Comparison of ENCODE assay signal across 20 cellular contexts in the genomic region with DNA sequence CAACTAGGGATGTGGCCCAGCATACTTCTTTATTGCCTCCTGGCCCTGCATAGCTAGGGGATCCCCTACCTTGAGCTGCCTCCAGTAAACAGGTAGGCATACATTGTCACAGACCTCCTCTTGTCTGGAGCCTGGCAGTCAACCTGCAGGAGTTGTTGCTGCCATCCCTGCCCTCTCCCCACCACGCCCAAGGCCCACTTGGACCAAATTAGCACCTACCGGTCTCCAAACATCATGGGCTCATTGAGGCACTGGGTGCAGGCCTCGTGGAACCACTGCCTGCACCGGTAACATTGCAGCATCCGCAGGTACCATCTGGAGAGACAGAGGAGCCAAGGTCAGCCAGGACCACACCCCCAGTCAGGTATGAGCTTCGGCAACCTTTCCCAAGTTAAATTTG. TPM values are rescaled to one million over a fixed set of nuclear protein-coding genes. Genes with fewer than 3 reads are reported as not detected.
DNase-seq lines count a peak whose midpoint lies in the region; ATAC-seq and TF ChIP-seq lines count a peak whose summit lies in the region.
"Had no signal": no experiment of that assay in that cellular context is flagged by ENCODE, and none has a peak within 500 bp of the region (broad histone marks: within the 10 kb centered on the region; RNA-seq: fewer than 3 reads in every experiment).

No MANE protein-coding gene starts in this region.

- no peaks in the 10 kb centered on the region for H3K9me3 ChIP-seq in IMR-90 (ENCODE audit: control insufficient read depth, insufficient read depth, low read length)
- no peaks in the 10 kb centered on the region for H3K9me3 ChIP-seq in mesenchymal stem cell (ENCODE audit: control insufficient read depth, low read length)
- H3K9me3 ChIP-seq in spleen, result no peaks in the 10 kb centered on the region
- H3K9me3 ChIP-seq in ovary, result no peaks in the 10 kb centered on the region
- H3K9me3 ChIP-seq: HAP-1 had no signal

- no peaks in the 10 kb centered on the region for H3K9me3 Mint-ChIP-seq in activated naive CD4-positive, alpha-beta T cell treated with anti-CD3 and anti-CD28 coated beads, Interleukin-2, amount 50 U/mL, for 24 hours
- no peaks in the 10 kb centered on the region for H3K9me3 Mint-ChIP-seq in activated naive CD4-positive, alpha-beta T cell treated with anti-CD3 and anti-CD28 coated beads for 36 hours

- H3K23ac ChIP-seq in IMR-90 (ENCODE audit: low read depth, low read length), result no peak overlapping the region
- no peak overlapping the region for H3K23ac ChIP-seq in mesenchymal stem cell (ENCODE audit: low read length in 2 of 2)

- no peak overlapping the region for H3K27ac ChIP-seq in IMR-90 (ENCODE audit: insufficient read depth, low read length)
- no peak overlapping the region for H3K27ac ChIP-seq in mesenchymal stem cell (ENCODE audit: low read length, poor library complexity, severe bottlenecking)
- peak overlapping the region in 1 of 8 donors; percentile 4 for H3K27ac ChIP-seq in spleen
- H3K27ac ChIP-seq in ovary, result no peak overlapping the region
- H3K27ac ChIP-seq: KMS-11 had no signal

- TF ChIP-seq CTCF in IMR-90 (conservative IDR thresholded peaks at IDR 0.05; ENCODE audit: low read depth, low read length), result no peak
- TF ChIP-seq CTCF in spleen (IDR thresholded peaks at IDR 0.05 in 8 of 11, conservative IDR thresholded peaks at IDR 0.05 in 3 of 11), result no peak
- TF ChIP-seq CTCF in ovary (IDR thresholded peaks at IDR 0.05), result no peak

- H4K20me1 ChIP-seq in IMR-90 (ENCODE audit: insufficient read depth, low read length), result no peaks in the 10 kb centered on the region

- H2AK5ac ChIP-seq in IMR-90 (ENCODE audit: low read depth, low read length) (no peak overlapping the region), mesenchymal stem cell (ENCODE audit: low read length, severe bottlenecking) (no peak overlapping the region)

- H3K4me3 ChIP-seq in IMR-90 (ENCODE audit: insufficient read depth, low read depth, low read length) (no peak overlapping the region), mesenchymal stem cell (ENCODE audit: insufficient read depth in 1 of 2, low read depth in 1 of 2, low read length in 2 of 2) (no peak overlapping the region), spleen (no peak overlapping the region), ovary (no peak overlapping the region)
- H3K4me3 ChIP-seq: HAP-1 had no signal

- H2AK9ac ChIP-seq in IMR-90 (replicated peaks; ENCODE audit: low read depth, low read length, poor library complexity), result peak overlapping the region; percentile 6

- H3K9ac ChIP-seq in IMR-90 (ENCODE audit: low read depth, low read length) (no peak overlapping the region), mesenchymal stem cell (ENCODE audit: low read length) (no peak overlapping the region)
- H3K9ac ChIP-seq: KMS-11 had no signal

- H3K27me3 ChIP-seq in IMR-90 (ENCODE audit: control insufficient read depth, insufficient read depth, low read length), result no peaks in the 10 kb centered on the region
- H3K27me3 ChIP-seq in mesenchymal stem cell (ENCODE audit: control insufficient read depth in 1 of 2, insufficient read depth in 1 of 2, low read length in 2 of 2), result no peaks in the 10 kb centered on the region
- no peaks in the 10 kb centered on the region for H3K27me3 ChIP-seq in spleen (replicated peaks in 1 of 7)
- H3K27me3 ChIP-seq in ovary, result no peaks in the 10 kb centered on the region

- no peak overlapping the region for H4K5ac ChIP-seq in IMR-90 (ENCODE audit: low read depth, low read length)

- H4K91ac ChIP-seq in IMR-90 (ENCODE audit: insufficient read depth, low read depth, low read length), result no peak overlapping the region
- peak overlapping the region; percentile 37 for H4K91ac ChIP-seq in mesenchymal stem cell (ENCODE audit: low read length)

- dilution Hi-C loops in IMR-90 (cut with HindIII; ENCODE audit: low sequenced_read_pairs, unreplicated experiment), result no loop called here

- H2BK15ac ChIP-seq in IMR-90 (ENCODE audit: low read depth, low read length), result no peak overlapping the region
- H2BK15ac ChIP-seq in mesenchymal stem cell (ENCODE audit: low read depth, poor library complexity, severe bottlenecking), result no peak overlapping the region

- H3K4me2 ChIP-seq in IMR-90 (ENCODE audit: low read depth, low read length), result no peak overlapping the region
- H3K4me2 ChIP-seq in mesenchymal stem cell (ENCODE audit: low read length, poor library complexity, severe bottlenecking), result no peak overlapping the region
- H3K4me2 ChIP-seq: KMS-11 had no signal

- POLR2A ChIA-PET in IMR-90 (lab: Charles Lee; ENCODE audit: unreplicated experiment), result no interaction called here

- H4K8ac ChIP-seq in IMR-90 (ENCODE audit: low read depth in 2 of 2, low read length in 2 of 2) (no peak overlapping the region), mesenchymal stem cell (ENCODE audit: low read length) (no peak overlapping the region)

- no peak overlapping the region for H2AFZ ChIP-seq in IMR-90 (replicated peaks; ENCODE audit: low read length, poor library complexity)
- no peak overlapping the region for H2AFZ ChIP-seq in mesenchymal stem cell (ENCODE audit: low read depth, low read length)

- H3K36me3 Mint-ChIP-seq in activated naive CD4-positive, alpha-beta T cell treated with anti-CD3 and anti-CD28 coated beads, Interleukin-2, amount 50 U/mL, for 24 hours, result peaks cover 12% of the 10 kb centered on the region
- peaks cover 63% of the 10 kb centered on the region for H3K36me3 Mint-ChIP-seq in activated naive CD4-positive, alpha-beta T cell treated with anti-CD3 and anti-CD28 coated beads for 36 hours (ENCODE audit: low read depth)

- H3K36me3 ChIP-seq in IMR-90 (ENCODE audit: control insufficient read depth, insufficient read depth, low read length) (peaks cover 30% of the 10 kb centered on the region), mesenchymal stem cell (ENCODE audit: control insufficient read depth in 1 of 2, insufficient read depth in 2 of 2, low read depth in 1 of 2, low read length in 2 of 2) (peaks cover 24 to 47% of the 10 kb centered on the region in 2 experiments), spleen (peaks cover 0 to 79% (median 33%) of the 10 kb centered on the region in 6 donors), ovary (no peaks in the 10 kb centered on the region)

- peaks cover 18% of the 10 kb centered on the region for H3K9me1 ChIP-seq in IMR-90 (ENCODE audit: insufficient read depth, low read length)

- H3K27me3 Mint-ChIP-seq in activated naive CD4-positive, alpha-beta T cell treated with anti-CD3 and anti-CD28 coated beads, Interleukin-2, amount 50 U/mL, for 24 hours, result no peaks in the 10 kb centered on the region
- H3K27me3 Mint-ChIP-seq in activated naive CD4-positive, alpha-beta T cell treated with anti-CD3 and anti-CD28 coated beads for 36 hours (ENCODE audit: low read depth), result no peaks in the 10 kb centered on the region

- DNase-seq in activated naive CD4-positive, alpha-beta T cell treated with anti-CD3 and anti-CD28 coated beads for 36 hours, result no peak
- no peak for DNase-seq in IMR-90
- DNase-seq in mesenchymal stem cell, result no peak
- peak; percentile 64 for DNase-seq in spleen
- no peak for DNase-seq in ovary
- DNase-seq in anterior cingulate cortex (lab: John Stamatoyannopoulos, UW), result no peak
- no peak for DNase-seq in NOMO-1 treated with dmso at 0.1 percent for 144 hours (lab: John Stamatoyannopoulos, UW; ENCODE audit: unreplicated experiment)
- DNase-seq: C1 segment of cervical spinal cord, DND-41, NCI-H1417, NCI-H187, NCI-H2107, NCI-H510A treated with DMSO at 0.1 percent for 48 hours, NCI-H82, PC-3, RPMI8226, SIG-M5 had no signal

- no peak overlapping the region for H3K18ac ChIP-seq in IMR-90 (ENCODE audit: low read depth, low read length)
- no peak overlapping the region for H3K18ac ChIP-seq in mesenchymal stem cell (ENCODE audit: low read depth in 1 of 2, low read length in 2 of 2)

- TF ChIP-seq RAD21 in IMR-90 (IDR thresholded peaks at IDR 0.05; ENCODE audit: low read length), result no peak

- H3K4me3 Mint-ChIP-seq in activated naive CD4-positive, alpha-beta T cell treated with anti-CD3 and anti-CD28 coated beads, Interleukin-2, amount 50 U/mL, for 24 hours, result no peak overlapping the region
- H3K4me3 Mint-ChIP-seq in activated naive CD4-positive, alpha-beta T cell treated with anti-CD3 and anti-CD28 coated beads for 36 hours, result no peak overlapping the region

- no peak overlapping the region for H2BK12ac ChIP-seq in mesenchymal stem cell (ENCODE audit: low read length in 2 of 2)

- H3K4me1 ChIP-seq in IMR-90 (ENCODE audit: control insufficient read depth, insufficient read depth, low read length), result peaks cover 8% of the 10 kb centered on the region
- H3K4me1 ChIP-seq in mesenchymal stem cell (ENCODE audit: control insufficient read depth, insufficient read depth, low read depth, low read length), result peaks cover 14% of the 10 kb centered on the region
- peaks cover 4 to 29% (median 20%) of the 10 kb centered on the region in 6 donors for H3K4me1 ChIP-seq in spleen
- peaks cover 6% of the 10 kb centered on the region for H3K4me1 ChIP-seq in ovary (ENCODE audit: insufficient read depth)

- H2BK5ac ChIP-seq in IMR-90 (ENCODE audit: low read depth, low read length, poor library complexity, severe bottlenecking) (no peak overlapping the region), mesenchymal stem cell (ENCODE audit: low read depth, low read length, poor library complexity, severe bottlenecking) (no peak overlapping the region)

- H3K56ac ChIP-seq in IMR-90 (ENCODE audit: extremely low read depth, insufficient read depth, low read length), result no peak overlapping the region

- no peak overlapping the region for H3K14ac ChIP-seq in IMR-90 (replicated peaks; ENCODE audit: low read depth, low read length)
- no peak overlapping the region for H3K14ac ChIP-seq in mesenchymal stem cell (ENCODE audit: low read length in 2 of 2)

- TF ChIP-seq EP300 in ovary (IDR thresholded peaks at IDR 0.05), result no peak

- CTCF ChIA-PET in activated naive CD4-positive, alpha-beta T cell treated with anti-CD3 and anti-CD28 coated beads for 36 hours (lab: Charles Lee), result interaction anchor here (1.4 to 4.5 kb wide), 2 partner anchors 25 to 115 kb away, joined by 3 to 18 read pairs; no protein-coding TSS in a partner anchor
- CTCF ChIA-PET in IMR-90 (lab: Yijun Ruan, JAX), result no interaction called here

- no peak for ATAC-seq in IMR-90 (ENCODE audit: low read depth)
- ATAC-seq: PC-3 had no signal

- H3K27ac Mint-ChIP-seq in activated naive CD4-positive, alpha-beta T cell treated with anti-CD3 and anti-CD28 coated beads, Interleukin-2, amount 50 U/mL, for 24 hours, result peak overlapping the region; percentile 30
- no peak overlapping the region for H3K27ac Mint-ChIP-seq in activated naive CD4-positive, alpha-beta T cell treated with anti-CD3 and anti-CD28 coated beads for 36 hours

- no TSS peak for BruUV-seq in IMR-90 (replicated peaks; lab: Mats Ljungman, UMichigan)

- H2BK120ac ChIP-seq in IMR-90 (ENCODE audit: low read depth, low read length), result no peak overlapping the region
- no peak overlapping the region for H2BK120ac ChIP-seq in mesenchymal stem cell (ENCODE audit: low read depth, low read length)

- H3K4ac ChIP-seq in IMR-90 (ENCODE audit: low read depth, low read length) (no peak overlapping the region), mesenchymal stem cell (ENCODE audit: low read depth in 1 of 2, low read length in 2 of 2) (no peak overlapping the region)

- H3K4me1 Mint-ChIP-seq in activated naive CD4-positive, alpha-beta T cell treated with anti-CD3 and anti-CD28 coated beads, Interleukin-2, amount 50 U/mL, for 24 hours, result peaks cover 29% of the 10 kb centered on the region
- peaks cover 33% of the 10 kb centered on the region for H3K4me1 Mint-ChIP-seq in activated naive CD4-positive, alpha-beta T cell treated with anti-CD3 and anti-CD28 coated beads for 36 hours (ENCODE audit: low read depth)

- H3K79me1 ChIP-seq in IMR-90 (ENCODE audit: low read depth in 1 of 2, low read length in 2 of 2) (peaks cover 7 to 33% of the 10 kb centered on the region in 2 experiments), mesenchymal stem cell (replicated peaks; ENCODE audit: low read length, poor library complexity, severe bottlenecking) (peaks cover 1% of the 10 kb centered on the region)

- WGBS in IMR-90 (ENCODE audit: extremely low coverage in 2 of 2, insufficient read length in 1 of 2), 2 experiments, result 97% methylated on average over 5 of the region's 6 CpGs; no CpG with 5 or more reads in 1 of the 2 experiments
- WGBS in mesenchymal stem cell, result 100% methylated on average over 6 of the region's 6 CpGs
- 93 to 100% (median 97%) methylated on average over 3 to 6 of the region's 6 CpGs for WGBS in spleen, 5 donors
- 95 to 96% (median 96%) methylated on average over 6 of the region's 6 CpGs for WGBS in ovary, 3 donors

- H2BK20ac ChIP-seq in IMR-90 (ENCODE audit: low read depth, low read length), result no peak overlapping the region

- in situ Hi-C loops in IMR-90 (cut with MboI; ENCODE audit: low sequenced_read_pairs), result no loop called here

- TF ChIP-seq POLR2A in IMR-90 (IDR thresholded peaks at IDR 0.05; ENCODE audit: low read depth, low read length) (no peak), spleen (IDR thresholded peaks at IDR 0.05) (no peak), ovary (IDR thresholded peaks at IDR 0.05) (no peak)

- intact Hi-C loops in activated naive CD4-positive, alpha-beta T cell treated with anti-CD3 and anti-CD28 coated beads for 36 hours (cut with micrococcal nuclease), result no loop called here
- intact Hi-C loops in IMR-90 (cut with micrococcal nuclease), result loop anchor here (2.0 kb wide), 1 partner anchor 22 kb away; no protein-coding TSS in a partner anchor
- intact Hi-C loops in spleen (cut with DNase I; ENCODE audit: low total_unique reads), result no loop called here
- intact Hi-C loops in ovary (cut with DNase I), result loop anchor here in 1 of 4 donors (5.0 kb wide), 1 partner anchor 211 kb away; no protein-coding TSS in a partner anchor

RNA-seq across cellular contexts. Expression of a gene that starts 10.3 kb away (rescaled TPM):
- total RNA-seq in activated naive CD4-positive, alpha-beta T cell treated with anti-CD3 and anti-CD28 coated beads for 36 hours, result 100 to 1,000 TPM; 289 to 295 TPM
- total RNA-seq in IMR-90 (2012; rRNA removed) (36.1 and 37.6 TPM in 2 replicates), spleen (10 to 100 TPM; 33.4 to 53.0 (median 40.5) TPM), ovary (10 to 100 TPM; 16.8 to 56.0 (median 42.8) TPM)
- polyA plus RNA-seq in IMR-90 (2012; rRNA removed) (55.6 and 56.9 TPM in 2 replicates), spleen (10 to 100 TPM; 12.6 to 29.4 (median 27.7) TPM), ovary (10 to 100 TPM; 24.1 to 26.6 TPM)
- 52.9 and 59.9 TPM in 2 replicates for polyA plus RNA-seq in IMR-90 (2012; cell fraction: cytosol; rRNA removed)
- polyA plus RNA-seq in IMR-90 (2012; cell fraction: nucleus; rRNA removed; ENCODE audit: low replicate concordance), result 37.1 and 52.4 TPM in 2 replicates
- 16.7 TPM for polyA plus RNA-seq in mesenchymal stem cell (2013, experiment 1 of 2)
- 15.1 TPM for polyA plus RNA-seq in mesenchymal stem cell (2013, experiment 2 of 2)

RNA-seq across cellular contexts. Expression of a gene that starts 23.9 kb away (rescaled TPM):
- 10 to 100 TPM; 62.1 to 63.5 TPM for total RNA-seq in activated naive CD4-positive, alpha-beta T cell treated with anti-CD3 and anti-CD28 coated beads for 36 hours
- total RNA-seq in IMR-90 (2012; rRNA removed) (25.6 and 38.9 TPM in 2 replicates), spleen (10 to 100 TPM; 26.1 to 41.4 (median 34.8) TPM), ovary (10 to 100 TPM; 22.4 to 49.2 (median 39.5) TPM)
- polyA plus RNA-seq in IMR-90 (2012; rRNA removed) (23.1 and 26.1 TPM in 2 replicates), spleen (10 to 100 TPM in 2 of 3 donors, 1 to 10 TPM in 1; 8.9 to 14.0 (median 11.3) TPM), ovary (10 to 100 TPM; 13.4 to 36.9 TPM)
- polyA plus RNA-seq in IMR-90 (2012; cell fraction: cytosol; rRNA removed), result 8.2 and 8.4 TPM in 2 replicates
- polyA plus RNA-seq in IMR-90 (2012; cell fraction: nucleus; rRNA removed; ENCODE audit: low replicate concordance), result 3.0 and 16.9 TPM in 2 replicates
- 28.5 TPM for polyA plus RNA-seq in mesenchymal stem cell (2013, experiment 1 of 2)
- polyA plus RNA-seq in mesenchymal stem cell (2013, experiment 2 of 2), result 28.7 TPM

RNA-seq across cellular contexts. Expression of a gene that starts 59.9 kb away (rescaled TPM):
- 10 to 100 TPM; 80.6 to 85.0 TPM for total RNA-seq in activated naive CD4-positive, alpha-beta T cell treated with anti-CD3 and anti-CD28 coated beads for 36 hours
- 3.1 and 3.9 TPM in 2 replicates for total RNA-seq in IMR-90 (2012; rRNA removed)
- polyA plus RNA-seq in IMR-90 (2012; rRNA removed), result 3.7 and 4.1 TPM in 2 replicates
- 2.0 and 2.9 TPM in 2 replicates for polyA plus RNA-seq in IMR-90 (2012; cell fraction: cytosol; rRNA removed)
- polyA plus RNA-seq in IMR-90 (2012; cell fraction: nucleus; rRNA removed; ENCODE audit: low replicate concordance), result 5.6 and 6.9 TPM in 2 replicates
- polyA plus RNA-seq in mesenchymal stem cell (2013, experiment 1 of 2), result 0.65 TPM
- polyA plus RNA-seq in mesenchymal stem cell (2013, experiment 2 of 2), result 0.68 TPM
- total RNA-seq in spleen, result 10 to 100 TPM; 11.9 to 29.2 (median 22.4) TPM
- 10 to 100 TPM in 2 of 3 donors, 1 to 10 TPM in 1; 8.6 to 13.0 (median 10.2) TPM for polyA plus RNA-seq in spleen
- 1 to 10 TPM; 4.1 to 9.4 (median 5.5) TPM for total RNA-seq in ovary
- polyA plus RNA-seq in ovary, result 1 to 10 TPM; 4.4 to 6.2 TPM
